ENCODE assay signal across 20 cellular contexts in genomic region chr1:90856608-90857007, GRCh38.
DNase-seq lines count a peak whose midpoint lies in the region; ATAC-seq, FAIRE-seq and TF ChIP-seq lines count a peak whose summit lies in the region.
"Had no signal": no experiment of that assay in that cellular context is flagged by ENCODE, and none has a peak within 500 bp of the region (broad histone marks: within the 10 kb centered on the region; RNA-seq: fewer than 3 reads in every experiment).

No MANE protein-coding gene starts in this region.

- no peaks in the 10 kb centered on the region for H3K9me3 ChIP-seq in H1 (ENCODE audit: insufficient read depth in 2 of 2, low read depth in 1 of 2, low read length in 1 of 2)
- H3K9me3 ChIP-seq in neural cell (ENCODE audit: low read length), result no peaks in the 10 kb centered on the region

- H3K27ac ChIP-seq in H1 (ENCODE audit: low read depth, low read length) (no peak overlapping the region), neural cell (ENCODE audit: low read length) (no peak overlapping the region)
- H3K27ac ChIP-seq: GM23248 had no signal

- no peaks in the 10 kb centered on the region for H3K79me2 ChIP-seq in H1 (ENCODE audit: control insufficient read depth in 1 of 2, insufficient read depth in 2 of 2, low read length in 2 of 2)
- H3K79me2 ChIP-seq in neural cell (replicated peaks; ENCODE audit: insufficient read depth, low read length), result no peaks in the 10 kb centered on the region

- no peak for TF ChIP-seq POLR2A in H1 (IDR thresholded peaks at IDR 0.05; ENCODE audit: control extremely low read depth in 1 of 2, low read depth in 2 of 2, low read length in 2 of 2)

- no peak for DNase-seq in H1 (ENCODE audit: low read depth in 1 of 2, low spot score in 2 of 2)
- peak; percentile 54 for DNase-seq in islet precursor cell
- DNase-seq in retina, result peak; percentile 34
- DNase-seq in stimulated activated CD4-positive, alpha-beta T cell treated with anti-CD3 and anti-CD28 coated beads, Interleukin-4, amount 100 ng/mL, for 4 hours, result no peak
- no peak for DNase-seq in effector CD8-positive, alpha-beta T cell (lab: John Stamatoyannopoulos, UW)
- DNase-seq in kidney tubule cell (ENCODE audit: low spot score), result no peak
- no peak for DNase-seq in activated T-cell treated with anti-CD3 and anti-CD28 coated beads, Interleukin-2, amount 50 U/mL, for 4 hours
- DNase-seq: C1 segment of cervical spinal cord; Calu3; CD4-positive, alpha-beta memory T cell; COR-L47; DMS53; DMS79 treated with DMSO at 0.1 percent for 48 hours; GF-D8; GM23248; H9 had no signal

- TF ChIP-seq CTCF in H1 (IDR thresholded peaks at IDR 0.05; ENCODE audit: control extremely low read depth in 1 of 3, insufficient read depth in 1 of 3, low read depth in 1 of 3, low read length in 3 of 3) (no peak), neural cell (IDR thresholded peaks at IDR 0.05; ENCODE audit: poor library complexity, severe bottlenecking) (no peak)

- H2AK5ac ChIP-seq in H1 (ENCODE audit: low read depth, low read length), result no peak overlapping the region

- H2BK20ac ChIP-seq in H1 (ENCODE audit: low read length), result no peak overlapping the region

- peaks cover 4% of the 10 kb centered on the region for H3K23me2 ChIP-seq in H1 (ENCODE audit: low read depth, low read length)

- ATAC-seq in activated T-cell treated with anti-CD3 and anti-CD28 coated beads, Interleukin-2, amount 50 U/mL, for 4 hours, result no peak
- ATAC-seq: HCT116 had no signal

- H2BK15ac ChIP-seq in H1 (ENCODE audit: low read length), result no peak overlapping the region

- no peak for TF ChIP-seq EP300 in H1 (IDR thresholded peaks at IDR 0.05; ENCODE audit: borderline replicate concordance in 1 of 2, low read depth in 2 of 2, low read length in 2 of 2)
- TF ChIP-seq EP300 in neural cell (conservative IDR thresholded peaks at IDR 0.05; ENCODE audit: poor library complexity, severe bottlenecking), result no peak

- H4K5ac ChIP-seq in H1 (ENCODE audit: insufficient read length, low read depth, low read length), result no peak overlapping the region

- peaks cover 5% of the 10 kb centered on the region for H3K4me1 Mint-ChIP-seq in activated T-cell treated with anti-CD3 and anti-CD28 coated beads, Interleukin-2, amount 50 U/mL, for 4 hours (ENCODE audit: low read depth)

- no peaks in the 10 kb centered on the region for H3K9me3 Mint-ChIP-seq in activated T-cell treated with anti-CD3 and anti-CD28 coated beads, Interleukin-2, amount 50 U/mL, for 4 hours

- no peak overlapping the region for H3K56ac ChIP-seq in H1 (replicated peaks; ENCODE audit: insufficient read length, low read depth, low read length)

- H3K4me1 ChIP-seq in H1 (replicated peaks in 1 of 4; ENCODE audit: control insufficient read depth in 3 of 4, insufficient read depth in 4 of 4, low read length in 3 of 4), result no peaks in the 10 kb centered on the region; a peak in 1 of 7 replicates

- H2AFZ ChIP-seq in H1 (ENCODE audit: low read length) (no peak overlapping the region), neural cell (ENCODE audit: low read depth, low read length) (no peak overlapping the region)
- H2AFZ ChIP-seq: GM23248 had no signal

- H4K91ac ChIP-seq in H1 (replicated peaks; ENCODE audit: insufficient read length, low read length), result no peak overlapping the region

- no peak overlapping the region for H2BK120ac ChIP-seq in H1 (replicated peaks; ENCODE audit: low read depth, low read length)

- H3K4ac ChIP-seq in H1 (replicated peaks; ENCODE audit: insufficient read length, low read depth, low read length), result no peak overlapping the region

- no peak overlapping the region for H3K9ac ChIP-seq in H1 (replicated peaks in 1 of 4; ENCODE audit: extremely low read depth in 1 of 4, low read depth in 3 of 4, low read length in 3 of 4)
- no peak overlapping the region for H3K9ac ChIP-seq in neural cell (ENCODE audit: low read length)
- H3K9ac ChIP-seq: GM23248 had no signal

- H3K79me1 ChIP-seq in H1 (ENCODE audit: low read depth, low read length), result no peaks in the 10 kb centered on the region

- FAIRE-seq in H1 (lab: Jason Lieb, UNC), result peak; percentile 48
- FAIRE-seq: GM12891, GM18507 had no signal

- H2BK5ac ChIP-seq in H1 (ENCODE audit: low read depth, low read length), result no peak overlapping the region

- CTCF ChIA-PET in H1 (lab: Charles Lee; ENCODE audit: partially characterized antibody), result interaction anchor here (0.6 to 11.2 kb wide), 3 partner anchors 131 to 309 kb away, joined by 3 to 139 read pairs (median 3); no protein-coding TSS in a partner anchor

- H3K4me3 ChIP-seq in H1 (ENCODE audit: extremely low read depth in 1 of 4, insufficient read depth in 2 of 4, low read depth in 3 of 4, low read length in 4 of 4) (no peak overlapping the region), neural cell (ENCODE audit: low read length) (no peak overlapping the region)
- H3K4me3 ChIP-seq: GM23248 had no signal

- no peaks in the 10 kb centered on the region for H3F3A ChIP-seq in neural cell (ENCODE audit: insufficient read depth, low read length, poor library complexity, severe bottlenecking)

- no peaks in the 10 kb centered on the region for H3K9me2 ChIP-seq in neural cell (ENCODE audit: insufficient read depth, low read length)

- H3K27me3 ChIP-seq in H1 (replicated peaks in 1 of 4; ENCODE audit: control insufficient read depth in 3 of 4, extremely low read depth in 1 of 4, insufficient read depth in 3 of 4, low read length in 3 of 4) (peaks cover 4 to 9% (median 7%) of the 10 kb centered on the region in 4 experiments), neural cell (ENCODE audit: insufficient read depth, low read depth, low read length) (peaks cover 17% of the 10 kb centered on the region)

- no peaks in the 10 kb centered on the region for H4K20me1 ChIP-seq in H1 (replicated peaks in 1 of 2; ENCODE audit: control insufficient read depth in 1 of 2, insufficient read depth in 2 of 2, low read length in 2 of 2)
- no peaks in the 10 kb centered on the region for H4K20me1 ChIP-seq in neural cell (ENCODE audit: insufficient read depth)

- H3K36me3 ChIP-seq in H1 (ENCODE audit: control insufficient read depth in 2 of 4, insufficient read depth in 4 of 4, low read length in 3 of 4) (no peaks in the 10 kb centered on the region), neural cell (ENCODE audit: insufficient read depth, low read length) (no peaks in the 10 kb centered on the region)

- H3K36me3 Mint-ChIP-seq in activated T-cell treated with anti-CD3 and anti-CD28 coated beads, Interleukin-2, amount 50 U/mL, for 4 hours (ENCODE audit: insufficient read depth), result no peaks in the 10 kb centered on the region
- H3K36me3 Mint-ChIP-seq: CD4-positive, alpha-beta memory T cell had no signal

- TF ChIP-seq RAD21 in H1 (IDR thresholded peaks at IDR 0.05 in 1 of 2, conservative IDR thresholded peaks at IDR 0.05 in 1 of 2; ENCODE audit: low read depth in 2 of 2, low read length in 2 of 2) (no peak), neural cell (conservative IDR thresholded peaks at IDR 0.05) (no peak)

- H4K8ac ChIP-seq in H1 (ENCODE audit: extremely low read depth, insufficient read depth, low read length), result no peak overlapping the region

- H2BK12ac ChIP-seq in H1 (ENCODE audit: low read depth, low read length), result no peak overlapping the region

- peaks cover 25% of the 10 kb centered on the region for H3K27me3 Mint-ChIP-seq in activated T-cell treated with anti-CD3 and anti-CD28 coated beads, Interleukin-2, amount 50 U/mL, for 4 hours (ENCODE audit: low read depth)

- no peak overlapping the region for H3K18ac ChIP-seq in H1 (ENCODE audit: extremely low read depth, low read length)

- POLR2A ChIA-PET in H1 (lab: Charles Lee; ENCODE audit: partially characterized antibody), result no interaction called here

- 88% methylated on average over 6 of the region's 6 CpGs; no CpG with 5 or more reads in 1 of the 2 experiments for WGBS in H1 (ENCODE audit: extremely low coverage in 1 of 2, insufficient coverage in 1 of 2, insufficient read length in 1 of 2, insufficient replicate concordance in 2 of 2, low coverage in 1 of 2, low lambda C conversion rate in 2 of 2, missing lambda C conversion rate in 1 of 2), 2 experiments

- no peak overlapping the region for H3K14ac ChIP-seq in H1 (ENCODE audit: insufficient read length)

- H3K4me2 ChIP-seq in H1 (ENCODE audit: insufficient read depth in 1 of 2, low read depth in 2 of 2, low read length in 2 of 2) (no peak overlapping the region), neural cell (ENCODE audit: low read length) (no peak overlapping the region)

- no peak overlapping the region for H3K23ac ChIP-seq in H1 (ENCODE audit: insufficient read length)

- H3K4me3 Mint-ChIP-seq in activated T-cell treated with anti-CD3 and anti-CD28 coated beads, Interleukin-2, amount 50 U/mL, for 4 hours, result no peak overlapping the region
- H3K4me3 Mint-ChIP-seq: CD4-positive, alpha-beta memory T cell; H9 had no signal

TF ChIP-seq in H1, 55 proteins besides CTCF, POLR2A, EP300 and RAD21 (continues in another document):
- TF ChIP-seq KDM1A (IDR thresholded peaks at IDR 0.05; ENCODE audit: borderline replicate concordance, low read length), result no peak
- no peak for TF ChIP-seq POU5F1 (IDR thresholded peaks at IDR 0.05; ENCODE audit: low read depth, low read length)
- TF ChIP-seq SIX5 (IDR thresholded peaks at IDR 0.05; ENCODE audit: low read depth, low read length), result no peak
- no peak for TF ChIP-seq ZNF274 (IDR thresholded peaks at IDR 0.05; ENCODE audit: borderline replicate concordance, extremely low read depth, low read length)
- TF ChIP-seq PHF8 (conservative IDR thresholded peaks at IDR 0.05; ENCODE audit: low read depth, low read length), result no peak
- TF ChIP-seq POLR2AphosphoS5 (IDR thresholded peaks at IDR 0.05; ENCODE audit: low read depth, low read length), result no peak
- TF ChIP-seq HDAC6 (IDR thresholded peaks at IDR 0.05; ENCODE audit: low read depth, low read length), result no peak
- TF ChIP-seq EGR1 (IDR thresholded peaks at IDR 0.05; ENCODE audit: borderline replicate concordance, low read depth, low read length), result no peak
- no peak for TF ChIP-seq ASH2L (IDR thresholded peaks at IDR 0.05; ENCODE audit: low read length)
- TF ChIP-seq JUN (IDR thresholded peaks at IDR 0.05; ENCODE audit: low read depth, low read length), result no peak

Comparison
In these comparisons a context has a peak if more than half of its experiments do, and no peak if none do; other contexts are left out.
1. DNase-seq: peak in islet precursor cell (single experiment) and retina (single experiment); none in H1 (0 of 2), stimulated activated CD4-positive, alpha-beta T cell treated with anti-CD3 and anti-CD28 coated beads, Interleukin-4, amount 100 ng/mL, for 4 hours (0 of 2), effector CD8-positive, alpha-beta T cell (single experiment), kidney tubule cell (single experiment) and activated T-cell treated with anti-CD3 and anti-CD28 coated beads, Interleukin-2, amount 50 U/mL, for 4 hours (single experiment).